10 cellular contexts compared by ENCODE assay signal in the genomic region with DNA sequence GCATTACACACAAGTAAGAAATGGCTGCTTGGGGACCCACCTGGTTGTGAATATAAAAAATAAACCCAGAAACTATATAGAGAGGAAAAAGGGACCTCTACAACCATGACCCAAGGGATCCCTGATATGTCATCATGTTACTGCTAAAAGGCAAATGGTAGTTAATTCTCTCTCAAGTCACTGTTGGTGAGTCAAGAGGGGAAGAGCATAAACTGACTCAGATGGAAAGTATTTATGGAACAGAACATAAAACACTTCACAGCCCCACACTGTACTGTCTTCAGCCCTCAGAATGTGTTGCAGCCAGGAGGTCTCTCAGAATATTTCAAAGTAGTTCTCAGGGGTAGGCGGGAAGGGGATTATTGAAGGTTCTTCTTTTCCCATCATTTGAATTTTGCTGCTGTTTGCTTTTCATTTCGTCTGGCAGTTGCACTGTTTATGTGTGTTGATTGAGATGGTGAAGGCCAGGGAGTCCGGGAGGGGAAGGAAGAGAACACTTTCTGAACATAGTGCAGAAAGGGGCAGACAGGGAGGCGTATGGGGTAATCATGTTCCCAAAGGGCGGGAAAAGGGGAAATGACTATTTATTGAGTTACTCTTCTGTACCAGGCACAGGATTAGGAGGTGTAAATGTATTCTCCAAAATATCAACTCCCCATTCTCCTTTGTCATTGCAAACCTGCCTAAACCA.
DNase-seq lines count a peak whose midpoint lies in the region; ATAC-seq and TF ChIP-seq lines count a peak whose summit lies in the region.
"Had no signal": no experiment of that assay in that cellular context is flagged by ENCODE, and none has a peak within 500 bp of the region (broad histone marks: within the 10 kb centered on the region; RNA-seq: fewer than 3 reads in every experiment).

No MANE protein-coding gene starts in this region.

- H3K9me3 ChIP-seq in breast epithelium (no peaks in the 10 kb centered on the region), vagina (no peaks in the 10 kb centered on the region)
- no peaks in the 10 kb centered on the region for H3K9me3 ChIP-seq in naive thymus-derived CD4-positive, alpha-beta T cell (ENCODE audit: control insufficient read depth in 2 of 3, low read length in 3 of 3)

- H3K4me1 Mint-ChIP-seq in MCF 10A (ENCODE audit: insufficient read depth, unreplicated experiment) = peaks cover 36% of the 10 kb centered on the region
- no peaks in the 10 kb centered on the region for H3K4me1 Mint-ChIP-seq in naive thymus-derived CD4-positive, alpha-beta T cell

- CTCF ChIA-PET in MCF 10A (lab: Yijun Ruan, JAX) = interaction anchor here (0.6 to 1.3 kb wide), 5 partner anchors 9 to 178 kb away, joined by 3 to 6 read pairs (median 3); no protein-coding TSS in a partner anchor
- CTCF ChIA-PET in naive thymus-derived CD4-positive, alpha-beta T cell (lab: Charles Lee) = no interaction called here

- ATAC-seq in HG02798 (IDR thresholded peaks at IDR 0.05; ENCODE audit: poor library complexity, unreplicated experiment) = no peak
- ATAC-seq in naive thymus-derived CD4-positive, alpha-beta T cell = no peak
- ATAC-seq: Right ventricle myocardium inferior had no signal

- BruUV-seq in MCF 10A (replicated peaks; lab: Mats Ljungman, UMichigan) = no TSS peak

- H3K27ac ChIP-seq in breast epithelium = no peak overlapping the region
- peak overlapping the region; percentile 28 for H3K27ac ChIP-seq in vagina
- no peak overlapping the region for H3K27ac ChIP-seq in naive thymus-derived CD4-positive, alpha-beta T cell (ENCODE audit: low read depth, low read length)

- peak overlapping the region; percentile 13 for H3K4me3 Mint-ChIP-seq in MCF 10A (ENCODE audit: unreplicated experiment)
- no peak overlapping the region for H3K4me3 Mint-ChIP-seq in naive thymus-derived CD4-positive, alpha-beta T cell
- H3K4me3 Mint-ChIP-seq: CD14-positive monocyte had no signal

- TF ChIP-seq POLR2A in breast epithelium (IDR thresholded peaks at IDR 0.05) (no peak), vagina (IDR thresholded peaks at IDR 0.05) (no peak)

- H3K27me3 ChIP-seq in breast epithelium (no peaks in the 10 kb centered on the region), vagina (no peaks in the 10 kb centered on the region)
- no peaks in the 10 kb centered on the region for H3K27me3 ChIP-seq in naive thymus-derived CD4-positive, alpha-beta T cell (ENCODE audit: control insufficient read depth in 2 of 2, insufficient read depth in 2 of 2, low read length in 2 of 2)

- intact Hi-C loops in MCF 10A (cut with micrococcal nuclease) = loop anchor here (5.0 kb wide), 1 partner anchor 302 kb away; a partner anchor contains a TSS
- intact Hi-C loops in breast epithelium (cut with DNase I; ENCODE audit: low total_unique reads) = no loop called here
- intact Hi-C loops in vagina (cut with DNase I) = no loop called here
- intact Hi-C loops in naive thymus-derived CD4-positive, alpha-beta T cell (cut with micrococcal nuclease) = loop anchor here in 1 of 2 donors (10.0 kb wide), 1 partner anchor 1130 kb away; no protein-coding TSS in a partner anchor

- POLR2A ChIA-PET in MCF 10A (lab: Yijun Ruan, JAX) = interaction anchor here (0.6 to 1.6 kb wide), 4 partner anchors 11 to 65 kb away, joined by 3 to 6 read pairs (median 4); no protein-coding TSS in a partner anchor
- POLR2A ChIA-PET in naive thymus-derived CD4-positive, alpha-beta T cell (lab: Charles Lee) = no interaction called here

- no peaks in the 10 kb centered on the region for H3K36me3 ChIP-seq in breast epithelium
- no peaks in the 10 kb centered on the region for H3K36me3 ChIP-seq in vagina
- H3K36me3 ChIP-seq in naive thymus-derived CD4-positive, alpha-beta T cell (ENCODE audit: control insufficient read depth in 2 of 3, insufficient read depth in 3 of 3, low read length in 3 of 3) = no peaks in the 10 kb centered on the region

- H3K4me3 ChIP-seq in breast epithelium (no peak overlapping the region), vagina (no peak overlapping the region)
- no peak overlapping the region for H3K4me3 ChIP-seq in naive thymus-derived CD4-positive, alpha-beta T cell (ENCODE audit: low read length)

- no peaks in the 10 kb centered on the region for H3K27me3 Mint-ChIP-seq in MCF 10A (ENCODE audit: insufficient read depth, unreplicated experiment)
- H3K27me3 Mint-ChIP-seq in naive thymus-derived CD4-positive, alpha-beta T cell = peaks cover 0 to 10% (median 0%) of the 10 kb centered on the region in 5 donors

- H3K4me1 ChIP-seq in breast epithelium (no peaks in the 10 kb centered on the region), vagina (peaks cover 10% of the 10 kb centered on the region)
- no peaks in the 10 kb centered on the region for H3K4me1 ChIP-seq in naive thymus-derived CD4-positive, alpha-beta T cell (ENCODE audit: control insufficient read depth in 2 of 2, insufficient read depth in 2 of 2, low read length in 2 of 2)

- H3K9me3 Mint-ChIP-seq in MCF 10A (ENCODE audit: unreplicated experiment) = no peaks in the 10 kb centered on the region
- peaks cover 0 to 1% (median 0%) of the 10 kb centered on the region in 11 donors for H3K9me3 Mint-ChIP-seq in naive thymus-derived CD4-positive, alpha-beta T cell

- TF ChIP-seq CTCF in MCF 10A (IDR thresholded peaks at IDR 0.05; ENCODE audit: unreplicated experiment) (no peak), breast epithelium (IDR thresholded peaks at IDR 0.05) (no peak), vagina (IDR thresholded peaks at IDR 0.05) (no peak)

- H3K36me3 Mint-ChIP-seq in MCF 10A (ENCODE audit: insufficient read depth, unreplicated experiment) = peaks cover 10% of the 10 kb centered on the region
- H3K36me3 Mint-ChIP-seq in naive thymus-derived CD4-positive, alpha-beta T cell = no peaks in the 10 kb centered on the region
- H3K36me3 Mint-ChIP-seq: CD14-positive monocyte had no signal

- H3K27ac Mint-ChIP-seq in MCF 10A (ENCODE audit: low read depth, unreplicated experiment) = peak overlapping the region; percentile 84
- no peak overlapping the region for H3K27ac Mint-ChIP-seq in naive thymus-derived CD4-positive, alpha-beta T cell

- peak; percentile 82 for DNase-seq in MCF 10A (ENCODE audit: unreplicated experiment)
- no peak for DNase-seq in breast epithelium (ENCODE audit: low spot score in 2 of 2)
- DNase-seq in SW480 (ENCODE audit: low spot score) = peak; percentile 71
- DNase-seq in inferior parietal cortex (ENCODE audit: extremely low spot score) = peak; percentile 36
- no peak for DNase-seq in vagina (ENCODE audit: extremely low spot score in 2 of 2)
- no peak for DNase-seq in NCI-H2107 treated with DMSO at 0.1 percent for 48 hours (lab: John Stamatoyannopoulos, UW; ENCODE audit: unreplicated experiment)
- no peak for DNase-seq in naive thymus-derived CD4-positive, alpha-beta T cell

Comparison
In these comparisons a context has a peak if more than half of its experiments do, and no peak if none do; other contexts are left out.
1. DNase-seq: peak in MCF 10A (single experiment), SW480 (single experiment) and inferior parietal cortex (single experiment); none in breast epithelium (0 of 2), vagina (0 of 2), NCI-H2107 treated with DMSO at 0.1 percent for 48 hours (single experiment) and naive thymus-derived CD4-positive, alpha-beta T cell (0 of 9).